8 cellular contexts compared by ENCODE assay signal in the genomic region with DNA sequence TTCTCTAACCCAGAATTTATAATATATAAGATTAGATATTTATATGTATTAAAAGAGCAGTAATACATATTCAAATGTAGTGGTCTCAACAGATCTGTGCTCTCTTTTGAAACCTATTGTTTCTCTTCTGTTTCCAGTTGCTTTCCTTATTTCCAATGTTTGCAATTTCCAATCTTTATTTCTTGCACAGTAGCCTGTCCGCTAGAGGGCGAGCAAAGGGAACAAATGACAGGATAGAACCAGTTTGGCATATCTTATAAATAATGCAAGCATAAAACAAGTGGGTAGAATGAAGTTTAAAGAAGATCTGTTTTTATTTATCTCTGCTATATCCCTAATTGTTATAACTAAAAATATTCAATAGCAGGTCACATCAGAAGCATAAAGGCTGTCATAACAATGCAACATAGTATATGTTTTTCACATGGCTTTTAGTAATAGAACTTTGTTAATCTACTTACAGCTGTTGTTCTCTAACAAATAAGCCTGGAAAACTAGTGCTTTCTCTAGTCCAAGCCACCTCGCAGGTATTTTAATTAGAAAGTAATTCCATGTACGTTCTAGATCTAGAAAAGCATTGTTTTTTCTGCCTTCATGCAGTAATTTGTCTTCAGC. TPM values are rescaled to one million over a fixed set of nuclear protein-coding genes. Genes with fewer than 3 reads are reported as not detected.
DNase-seq lines count a peak whose midpoint lies in the region; ATAC-seq, FAIRE-seq and TF ChIP-seq lines count a peak whose summit lies in the region.

No MANE protein-coding gene starts in this region.

- in situ Hi-C loops in KBM-7 (cut with MboI; ENCODE audit: low pct_unique_long_range_greater_than_20kb, low sequenced_read_pairs), result no loop called here

- CTCF ChIA-PET in activated naive CD4-positive, alpha-beta T cell treated with anti-CD3 and anti-CD28 coated beads for 36 hours (lab: Charles Lee), result interaction anchor here (1.3 to 1.8 kb wide), 4 partner anchors 8 to 209 kb away, joined by 3 to 8 read pairs (median 4); no protein-coding TSS in a partner anchor

- peak; percentile 84 for TF ChIP-seq CTCF in glutamatergic neuron (IDR thresholded peaks at IDR 0.05; ENCODE audit: partially characterized antibody, unreplicated experiment)
- peak; percentile 68 to 81 (median 74) for TF ChIP-seq CTCF in prostate gland (IDR thresholded peaks at IDR 0.05)

- FAIRE-seq in RCC 7860 (lab: Jason Lieb, UNC), result peak; percentile 50

- no peaks in the 10 kb centered on the region for H3K9me3 ChIP-seq in prostate gland

- peaks cover 3% of the 10 kb centered on the region for H3K27me3 Mint-ChIP-seq in activated naive CD4-positive, alpha-beta T cell treated with anti-CD3 and anti-CD28 coated beads for 36 hours (ENCODE audit: low read depth)
- H3K27me3 Mint-ChIP-seq in glutamatergic neuron (ENCODE audit: unreplicated experiment), result peaks cover 2% of the 10 kb centered on the region

- TF ChIP-seq POLR2A in prostate gland (IDR thresholded peaks at IDR 0.05), result no peak

- H3K9me3 Mint-ChIP-seq in activated naive CD4-positive, alpha-beta T cell treated with anti-CD3 and anti-CD28 coated beads for 36 hours, result no peaks in the 10 kb centered on the region
- H3K9me3 Mint-ChIP-seq in glutamatergic neuron (ENCODE audit: unreplicated experiment), result no peaks in the 10 kb centered on the region

- peak; percentile 77 for DNase-seq in DMS 273 (lab: John Stamatoyannopoulos, UW; ENCODE audit: unreplicated experiment)
- peak; percentile 80 for DNase-seq in KBM-7
- peak; percentile 33 for DNase-seq in RCC 7860 (ENCODE audit: low spot score)
- DNase-seq in activated naive CD4-positive, alpha-beta T cell treated with anti-CD3 and anti-CD28 coated beads for 36 hours, result peak; percentile 79
- peak; percentile 72 for DNase-seq in glutamatergic neuron
- peak; percentile 71 for DNase-seq in prostate gland (ENCODE audit: low spot score)
- DNase-seq in ecto neural progenitor cell (ENCODE audit: low spot score), result no peak

- H3K27ac Mint-ChIP-seq in activated naive CD4-positive, alpha-beta T cell treated with anti-CD3 and anti-CD28 coated beads for 36 hours, result no peak overlapping the region
- no peak overlapping the region for H3K27ac Mint-ChIP-seq in glutamatergic neuron (ENCODE audit: unreplicated experiment)

- H3K4me3 ChIP-seq in prostate gland, result no peak overlapping the region

- 4% methylated on average over 4 of the region's 4 CpGs for WGBS in prostate gland

- H3K27me3 ChIP-seq in prostate gland (replicated peaks; ENCODE audit: insufficient read depth), result no peaks in the 10 kb centered on the region

- intact Hi-C loops in activated naive CD4-positive, alpha-beta T cell treated with anti-CD3 and anti-CD28 coated beads for 36 hours (cut with micrococcal nuclease), result loop anchor here (1.0 to 5.0 kb wide), 3 partner anchors 188 to 589 kb away; no protein-coding TSS in a partner anchor
- intact Hi-C loops in prostate gland (cut with DNase I), result loop anchor here (10.0 kb wide), 2 partner anchors 391 to 591 kb away; partner anchors contain the start of gene ZNF502

- peaks cover 5% of the 10 kb centered on the region for H3K4me1 ChIP-seq in prostate gland (replicated peaks)

- H3K4me3 Mint-ChIP-seq in activated naive CD4-positive, alpha-beta T cell treated with anti-CD3 and anti-CD28 coated beads for 36 hours, result no peak overlapping the region
- H3K4me3 Mint-ChIP-seq in glutamatergic neuron (ENCODE audit: unreplicated experiment), result no peak overlapping the region

- no peaks in the 10 kb centered on the region for H3K36me3 ChIP-seq in prostate gland

- no peaks in the 10 kb centered on the region for H3K36me3 Mint-ChIP-seq in activated naive CD4-positive, alpha-beta T cell treated with anti-CD3 and anti-CD28 coated beads for 36 hours (ENCODE audit: low read depth)
- H3K36me3 Mint-ChIP-seq in glutamatergic neuron (ENCODE audit: unreplicated experiment), result no peaks in the 10 kb centered on the region

- peaks cover 3% of the 10 kb centered on the region for H3K4me1 Mint-ChIP-seq in activated naive CD4-positive, alpha-beta T cell treated with anti-CD3 and anti-CD28 coated beads for 36 hours (ENCODE audit: low read depth)
- no peaks in the 10 kb centered on the region for H3K4me1 Mint-ChIP-seq in glutamatergic neuron (ENCODE audit: low read depth, unreplicated experiment)

- no peak overlapping the region for H3K27ac ChIP-seq in prostate gland

- no peak for ATAC-seq in GM19397 (IDR thresholded peaks at IDR 0.05; ENCODE audit: unreplicated experiment)

RNA-seq across cellular contexts. Expression of gene TCAIM, which starts 15.1 kb away (rescaled TPM):
- total RNA-seq in activated naive CD4-positive, alpha-beta T cell treated with anti-CD3 and anti-CD28 coated beads for 36 hours, result 10 to 100 TPM; 14.0 to 15.9 TPM
- total RNA-seq in glutamatergic neuron (ENCODE audit: unreplicated experiment), result 17.1 TPM
- total RNA-seq in prostate gland, result 10 to 100 TPM; 36.2 to 39.7 TPM
